2 cellular contexts compared by ENCODE assay signal in genomic region chr2:130728549-130729310, GRCh38.
TF ChIP-seq lines count a peak whose summit lies in the region.

TSS of gene GPR148 (plus strand) at chr2:130729070. CDS start at chr2:130729152, 82 bp downstream.

TF ChIP-seq in SK-N-SH, 30 proteins besides CTCF, POLR2A, EP300 and RAD21 (continued from another document):
- TF ChIP-seq USF2 (IDR thresholded peaks at IDR 0.05; ENCODE audit: borderline replicate concordance, low read depth, low read length) (no peak), CHD2 (IDR thresholded peaks at IDR 0.05; ENCODE audit: low read length, partially characterized antibody) (no peak), TAF1 (IDR thresholded peaks at IDR 0.05; ENCODE audit: borderline replicate concordance, low read depth, low read length) (no peak), TEAD4 (IDR thresholded peaks at IDR 0.05; ENCODE audit: borderline replicate concordance, insufficient read depth) (no peak), JUND (IDR thresholded peaks at IDR 0.05) (no peak), PBX3 (IDR thresholded peaks at IDR 0.05) (no peak), IRF3 (IDR thresholded peaks at IDR 0.05; ENCODE audit: low read depth, low read length) (no peak), GABPA (IDR thresholded peaks at IDR 0.05; ENCODE audit: low read depth) (no peak), FOXJ3 (CRISPR knock-in tag; IDR thresholded peaks at IDR 0.05) (no peak), FOXM1 (IDR thresholded peaks at IDR 0.05; ENCODE audit: low read depth) (no peak), MAX (IDR thresholded peaks at IDR 0.05; ENCODE audit: low read depth) (no peak), RCOR1 (IDR thresholded peaks at IDR 0.05; ENCODE audit: low read length) (no peak), ELF1 (IDR thresholded peaks at IDR 0.05) (no peak), NFIC (IDR thresholded peaks at IDR 0.05; ENCODE audit: borderline replicate concordance) (no peak)
TF ChIP-seq in SK-N-SH: peak in this region for 0.

TF ChIP-seq in SK-N-SH treated with all-trans-retinoic acid at 6 μM for 48 hours, 23 proteins besides CTCF, POLR2A, EP300 and RAD21 (continued from another document):
- no peak for TF ChIP-seq OSR1 (CRISPR knock-in tag; IDR thresholded peaks at IDR 0.05)
- TF ChIP-seq ZNF565 (CRISPR knock-in tag; conservative IDR thresholded peaks at IDR 0.05; ENCODE audit: low read depth), result no peak
